Comparison of ENCODE assay signal across 17 cellular contexts in the genomic region with DNA sequence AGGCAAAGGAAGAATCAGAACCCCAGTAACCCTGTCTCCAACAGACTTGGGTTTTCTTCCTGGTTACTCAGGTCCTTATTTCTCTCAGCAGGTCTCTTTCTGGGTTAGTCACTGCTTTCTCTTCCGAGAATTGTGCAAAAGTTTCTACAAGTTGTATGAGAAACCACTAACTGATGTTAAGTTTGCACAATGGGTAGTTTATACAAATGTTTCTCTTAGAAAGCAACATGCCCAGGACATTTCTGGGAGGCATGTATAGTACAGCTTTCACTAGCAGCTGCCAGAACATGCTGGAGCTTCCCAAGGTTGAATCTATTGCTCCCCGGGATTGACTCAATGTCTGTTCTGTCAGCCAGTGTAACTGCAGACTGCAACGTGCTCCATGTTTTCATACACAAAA.
DNase-seq lines count a peak whose midpoint lies in the region; ATAC-seq and TF ChIP-seq lines count a peak whose summit lies in the region.
"Had no signal": no experiment of that assay in that cellular context is flagged by ENCODE, and none has a peak within 500 bp of the region (broad histone marks: within the 10 kb centered on the region; RNA-seq: fewer than 3 reads in every experiment).

No MANE protein-coding gene starts in this region.

- H3K27ac Mint-ChIP-seq in GM23338 (no peak overlapping the region), nephron progenitor cell (no peak overlapping the region), immature natural killer cell (no peak overlapping the region)
- H3K27ac Mint-ChIP-seq: CD14-positive monocyte; CD8-positive, alpha-beta T cell; HFFc6 had no signal

- H3K79me1 ChIP-seq in neuronal stem cell (ENCODE audit: low read depth, low read length): no peaks in the 10 kb centered on the region

- H3K79me2 ChIP-seq in GM23338 (replicated peaks; ENCODE audit: insufficient read depth): no peaks in the 10 kb centered on the region

- ATAC-seq in GM23338: no peak
- ATAC-seq: A549; CD8-positive, alpha-beta T cell; HepG2 had no signal

- H3K4me1 ChIP-seq in GM23338 (ENCODE audit: insufficient read depth) (no peaks in the 10 kb centered on the region), neuronal stem cell (ENCODE audit: control insufficient read depth in 2 of 2, insufficient read depth in 1 of 2, low read depth in 1 of 2, low read length in 2 of 2) (no peaks in the 10 kb centered on the region)
- H3K4me1 ChIP-seq: A549 had no signal

- no peak overlapping the region for H2BK5ac ChIP-seq in neuronal stem cell (ENCODE audit: low read length)

- 0 out of 2 replicates have a peak overlapping the region, but pooled peaks have one; percentile 5 for H2AFZ ChIP-seq in GM23338
- peak overlapping the region; percentile 36 for H2AFZ ChIP-seq in neuronal stem cell (ENCODE audit: low read length)

- H3K9me3 ChIP-seq in neuronal stem cell (replicated peaks in 1 of 2; ENCODE audit: control insufficient read depth in 2 of 2, insufficient read depth in 1 of 2, low read depth in 1 of 2, low read length in 2 of 2): peaks cover 0 to under 1% of the 10 kb centered on the region in 2 donors
- H3K9me3 ChIP-seq: A549 had no signal

- no peak overlapping the region for H3K9ac ChIP-seq in neuronal stem cell (ENCODE audit: low read depth, low read length, poor library complexity)

- H3K9me3 Mint-ChIP-seq in GM23338: no peaks in the 10 kb centered on the region
- peaks cover 8% of the 10 kb centered on the region for H3K9me3 Mint-ChIP-seq in nephron progenitor cell
- no peaks in the 10 kb centered on the region for H3K9me3 Mint-ChIP-seq in immature natural killer cell
- H3K9me3 Mint-ChIP-seq: CD8-positive, alpha-beta T cell; HFFc6 had no signal

- TF ChIP-seq POLR2A in NB4 (IDR thresholded peaks at IDR 0.05; ENCODE audit: extremely low read depth, insufficient read length): no peak

- no peak overlapping the region for H3K14ac ChIP-seq in neuronal stem cell (ENCODE audit: low read length)

- H3K4ac ChIP-seq in neuronal stem cell (ENCODE audit: low read length): no peak overlapping the region

- H3K4me3 Mint-ChIP-seq in GM23338: no peak overlapping the region
- H3K4me3 Mint-ChIP-seq in nephron progenitor cell: no peak overlapping the region
- H3K4me3 Mint-ChIP-seq in immature natural killer cell: no peak overlapping the region
- H3K4me3 Mint-ChIP-seq: CD14-positive monocyte; CD8-positive, alpha-beta T cell; HFFc6 had no signal

- no peak overlapping the region for H3K4me3 ChIP-seq in GM23338
- H3K4me3 ChIP-seq in NB4 (ENCODE audit: low read depth, low read length): no peak overlapping the region
- no peak overlapping the region for H3K4me3 ChIP-seq in neuronal stem cell (ENCODE audit: low read length in 2 of 2)
- H3K4me3 ChIP-seq: A549 had no signal

- no peak overlapping the region for H2AK5ac ChIP-seq in neuronal stem cell (ENCODE audit: low read depth, low read length)

- no peak overlapping the region for H3K23ac ChIP-seq in neuronal stem cell (ENCODE audit: low read depth, low read length, poor library complexity)

- no peak overlapping the region for H2BK120ac ChIP-seq in neuronal stem cell (ENCODE audit: low read depth, low read length)

- H3K36me3 Mint-ChIP-seq in GM23338 (ENCODE audit: low read depth) (no peaks in the 10 kb centered on the region), nephron progenitor cell (ENCODE audit: low read depth) (no peaks in the 10 kb centered on the region), immature natural killer cell (no peaks in the 10 kb centered on the region)
- H3K36me3 Mint-ChIP-seq: CD14-positive monocyte; CD8-positive, alpha-beta T cell had no signal

- H3K27ac ChIP-seq in GM23338 (ENCODE audit: low read depth) (no peak overlapping the region), neuronal stem cell (replicated peaks; ENCODE audit: low read length) (no peak overlapping the region)
- H3K27ac ChIP-seq: A549 had no signal

- H3K36me3 ChIP-seq in GM23338 (ENCODE audit: insufficient read depth): no peaks in the 10 kb centered on the region
- H3K36me3 ChIP-seq in neuronal stem cell (replicated peaks in 1 of 2; ENCODE audit: control insufficient read depth in 2 of 2, insufficient read depth in 2 of 2, low read length in 2 of 2): no peaks in the 10 kb centered on the region

- no peaks in the 10 kb centered on the region for H3F3A ChIP-seq in GM23338 (replicated peaks; ENCODE audit: low read depth)

- H3K4me2 ChIP-seq in GM23338 (no peak overlapping the region), neuronal stem cell (ENCODE audit: insufficient read depth, low read length, poor library complexity, severe bottlenecking) (no peak overlapping the region)
- H3K4me2 ChIP-seq: A549 had no signal

- no peak overlapping the region for H4K8ac ChIP-seq in neuronal stem cell (ENCODE audit: low read depth, low read length)

- DNase-seq in GM23338 (ENCODE audit: low spot score) (no peak), NB4 (ENCODE audit: low read depth) (peak; percentile 86), dermis blood vessel endothelial cell (peak; percentile 17), neuronal stem cell (ENCODE audit: low spot score) (no peak), nephron progenitor cell (no peak), LoVo (ENCODE audit: low spot score) (no peak), immature natural killer cell (no peak)
- DNase-seq: CD8-positive, alpha-beta T cell; COR-L47; DMS153; DMS79 treated with DMSO at 0.1 percent for 48 hours; EL; HCEC 1CT; HFFc6 had no signal

- H3K9me2 ChIP-seq in GM23338 (ENCODE audit: insufficient read depth): 0 out of 2 replicates have a peak, but pooled peaks cover 3% of the 10 kb centered on the region

- peaks cover 1% of the 10 kb centered on the region for H3K27me3 Mint-ChIP-seq in GM23338 (ENCODE audit: insufficient read depth, low read depth, poor library complexity)
- no peaks in the 10 kb centered on the region for H3K27me3 Mint-ChIP-seq in nephron progenitor cell (ENCODE audit: low read depth, poor library complexity)
- peaks cover 0 to 6% (median 2%) of the 10 kb centered on the region in 3 donors for H3K27me3 Mint-ChIP-seq in immature natural killer cell (ENCODE audit: low read depth in 3 of 3)

- no peak overlapping the region for H3K18ac ChIP-seq in neuronal stem cell (ENCODE audit: low read length)

- no peak overlapping the region for H2BK12ac ChIP-seq in neuronal stem cell (ENCODE audit: low read length)

- H4K91ac ChIP-seq in neuronal stem cell (ENCODE audit: low read depth, low read length, poor library complexity): no peak overlapping the region

- no peaks in the 10 kb centered on the region for H3K4me1 Mint-ChIP-seq in GM23338
- H3K4me1 Mint-ChIP-seq in nephron progenitor cell: peaks cover 5% of the 10 kb centered on the region
- no peaks in the 10 kb centered on the region for H3K4me1 Mint-ChIP-seq in immature natural killer cell
- H3K4me1 Mint-ChIP-seq: CD14-positive monocyte had no signal

- no CpG with 5 or more reads among the region's 3 CpGs for WGBS in neuronal stem cell (ENCODE audit: extremely low coverage in 2 of 2, insufficient read length in 2 of 2, insufficient replicate concordance in 1 of 2), 2 donors

- no peaks in the 10 kb centered on the region for H3K27me3 ChIP-seq in GM23338 (ENCODE audit: insufficient read depth)
- H3K27me3 ChIP-seq in neuronal stem cell (ENCODE audit: control insufficient read depth in 3 of 3, insufficient read depth in 3 of 3, low read depth in 1 of 3, low read length in 3 of 3): no peaks in the 10 kb centered on the region

- H2BK15ac ChIP-seq in neuronal stem cell (ENCODE audit: low read length): no peak overlapping the region

- H4K20me1 ChIP-seq in GM23338 (replicated peaks; ENCODE audit: insufficient read depth): no peaks in the 10 kb centered on the region

- TF ChIP-seq CTCF in GM23338 (conservative IDR thresholded peaks at IDR 0.05; ENCODE audit: low read depth in 2 of 2) (no peak), NB4 (IDR thresholded peaks at IDR 0.05; ENCODE audit: low read depth, low read length) (no peak), nephron progenitor cell (IDR thresholded peaks at IDR 0.05) (no peak)

TF ChIP-seq in GM23338, 12 proteins besides CTCF, POLR2A, EP300 and RAD21:
- TF ChIP-seq ZNF331 (CRISPR knock-in tag; IDR thresholded peaks at IDR 0.05; ENCODE audit: low read depth): no peak

Comparison
In these comparisons a context has a peak if more than half of its experiments do, and no peak if none do; other contexts are left out.
1. DNase-seq: peak in NB4 (single experiment) and dermis blood vessel endothelial cell (single experiment); none in GM23338 (single experiment), neuronal stem cell (single experiment), nephron progenitor cell (single experiment), LoVo (single experiment) and immature natural killer cell (0 of 3).